ENCODE assay signal across 8 cellular contexts in the genomic region with DNA sequence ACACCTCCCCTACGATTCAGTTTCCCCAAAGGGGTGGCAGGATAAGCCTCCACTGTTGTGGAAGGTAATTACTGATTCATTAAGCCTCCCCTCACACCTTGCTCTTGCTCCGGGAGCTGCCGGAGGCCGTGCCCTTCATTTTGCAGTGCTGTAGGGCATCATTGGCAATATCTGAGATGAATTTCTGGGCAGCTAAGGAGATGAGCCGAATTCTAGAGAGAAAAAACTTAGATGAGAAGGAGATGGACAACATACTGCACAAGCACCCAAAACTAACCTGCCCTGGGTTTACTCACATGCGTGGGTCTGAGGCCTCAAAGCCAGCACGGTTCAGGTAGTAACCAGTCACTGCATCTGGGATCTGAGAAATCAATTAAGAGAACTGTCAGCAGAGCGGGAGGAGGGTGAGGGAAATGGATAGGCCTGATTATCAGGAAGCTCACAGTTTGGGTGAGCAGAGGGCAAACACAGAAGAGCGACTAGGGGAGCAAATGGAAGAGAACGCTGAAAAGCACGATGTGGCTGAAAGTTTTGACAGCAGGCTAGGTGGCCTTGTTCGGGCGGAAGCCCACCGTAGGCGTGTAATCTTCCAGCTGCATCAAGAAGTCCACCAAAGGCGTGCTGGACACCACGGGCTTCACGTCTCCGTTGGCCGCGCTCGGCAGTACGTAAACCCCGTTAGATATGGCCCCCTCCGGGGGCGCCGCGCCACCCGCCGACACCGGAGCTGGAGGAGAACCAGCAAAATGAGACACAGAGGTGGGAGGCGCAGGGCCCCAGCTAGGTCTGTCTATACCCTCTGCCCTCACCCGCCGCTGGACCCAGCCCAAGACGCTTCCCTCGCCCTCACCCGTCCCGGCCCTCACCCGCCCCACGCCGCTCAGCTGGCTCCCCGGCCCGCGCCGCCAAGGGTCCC. TPM values are rescaled to one million over a fixed set of nuclear protein-coding genes. Genes with fewer than 3 reads are reported as not detected.
A peak's percentile ranks its signal among the peaks of the same experiment; 100 is the strongest.
DNase-seq lines count a peak whose midpoint lies in the region; ATAC-seq and TF ChIP-seq lines count a peak whose summit lies in the region.

No MANE protein-coding gene starts in this region.

- H4K20me1 ChIP-seq in fibroblast of lung (ENCODE audit: control insufficient read depth, extremely low read depth, insufficient read depth, low read length), result no peaks in the 10 kb centered on the region

- peaks cover 25% of the 10 kb centered on the region for H3K4me1 ChIP-seq in fibroblast of lung (ENCODE audit: control insufficient read depth, extremely low read depth, insufficient read depth, low read length)

- ATAC-seq in GM19397 (IDR thresholded peaks at IDR 0.05; ENCODE audit: unreplicated experiment), result peak; percentile 22
- peak; percentile 14 for ATAC-seq in HG03521 (IDR thresholded peaks at IDR 0.05; ENCODE audit: unreplicated experiment)

- TF ChIP-seq CTCF in C4-2B (conservative IDR thresholded peaks at IDR 0.05) (no peak), fibroblast of lung (conservative IDR thresholded peaks at IDR 0.05 in 1 of 2, IDR thresholded peaks at IDR 0.05 in 1 of 2; ENCODE audit: low read depth in 1 of 2, low read length in 2 of 2) (no peak), neural crest cell (conservative IDR thresholded peaks at IDR 0.05) (no peak)

- H3K4me2 ChIP-seq in fibroblast of lung (ENCODE audit: extremely low read depth, insufficient read depth, low read length), result peak overlapping the region; percentile 76

- H3K36me3 ChIP-seq in fibroblast of lung (ENCODE audit: control insufficient read depth, insufficient read depth, low read length), result peaks cover 33% of the 10 kb centered on the region

- peaks cover 27% of the 10 kb centered on the region for H3K4me1 Mint-ChIP-seq in neural crest cell

- peak overlapping the region; percentile 30 to 83 (median 72) for H3K4me3 ChIP-seq in fibroblast of lung (replicated peaks in 1 of 4; ENCODE audit: control extremely low read depth in 1 of 4, insufficient read depth in 1 of 4, low read depth in 3 of 4, low read length in 4 of 4)

- H3K9me3 Mint-ChIP-seq in neural crest cell, result no peaks in the 10 kb centered on the region

- peak; percentile 28 for DNase-seq in activated CD4-positive, alpha-beta T cell treated with anti-CD3 and anti-CD28 coated beads, Interleukin-2, amount 50 U/mL, for 1 hour
- DNase-seq in fibroblast of lung (ENCODE audit: low read depth in 2 of 2), result peak; percentile 28 to 44
- no peak for DNase-seq in neural crest cell (ENCODE audit: low read depth, low spot score)
- no peak for DNase-seq in D341Med (ENCODE audit: low spot score)
- no peak for DNase-seq in GM19240 (ENCODE audit: insufficient read length, low spot score)

- H3K79me2 ChIP-seq in fibroblast of lung (ENCODE audit: control insufficient read depth, insufficient read depth, low read length), result peaks cover 46% of the 10 kb centered on the region

- H3K9me3 ChIP-seq in fibroblast of lung (ENCODE audit: control insufficient read depth, insufficient read depth, low read depth, low read length), result no peaks in the 10 kb centered on the region

- peaks cover 10% of the 10 kb centered on the region for H3K36me3 Mint-ChIP-seq in neural crest cell (ENCODE audit: low read depth)

- H3K27ac Mint-ChIP-seq in neural crest cell (ENCODE audit: unreplicated experiment), result peak overlapping the region; percentile 74

- H3K27ac ChIP-seq in C4-2B, result peak overlapping the region; percentile 89
- peak overlapping the region; percentile 82 for H3K27ac ChIP-seq in fibroblast of lung (ENCODE audit: insufficient read depth, low read length)

- H3K27me3 Mint-ChIP-seq in neural crest cell (ENCODE audit: low read depth), result no peaks in the 10 kb centered on the region

- peak overlapping the region; percentile 88 for H3K4me3 Mint-ChIP-seq in neural crest cell

- H3K27me3 ChIP-seq in fibroblast of lung (ENCODE audit: control insufficient read depth, insufficient read depth, low read length), result no peaks in the 10 kb centered on the region

- H2AFZ ChIP-seq in fibroblast of lung (ENCODE audit: low read length), result no peak overlapping the region

- peak overlapping the region; percentile 79 for H3K9ac ChIP-seq in fibroblast of lung (ENCODE audit: insufficient read depth, low read length)

RNA-seq across cellular contexts. Expression of gene TAF10, which starts 0.7 kb away (rescaled TPM):
- total RNA-seq in fibroblast of lung (61.9 and 77.8 TPM in 2 replicates), neural crest cell (133 and 143 TPM in 2 replicates)
- 142 and 176 TPM in 2 replicates for polyA plus RNA-seq in fibroblast of lung
- 314 and 382 TPM in 2 replicates for polyA plus RNA-seq in fibroblast of lung (2012)
- 228 and 438 TPM in 2 replicates for polyA minus RNA-seq in fibroblast of lung (ENCODE audit: low replicate concordance)

RNA-seq across cellular contexts. Expression of gene ILK, which starts 7.8 kb away (rescaled TPM):
- 136 and 176 TPM in 2 replicates for total RNA-seq in fibroblast of lung
- 420 and 461 TPM in 2 replicates for polyA plus RNA-seq in fibroblast of lung
- polyA plus RNA-seq in fibroblast of lung (2012), result 336 and 355 TPM in 2 replicates
- polyA minus RNA-seq in fibroblast of lung (ENCODE audit: low replicate concordance), result 406 and 477 TPM in 2 replicates
- 120 and 121 TPM in 2 replicates for total RNA-seq in neural crest cell

RNA-seq across cellular contexts. Expression of gene TPP1, which starts 7.9 kb away (rescaled TPM):
- total RNA-seq in fibroblast of lung, result 93.7 and 127 TPM in 2 replicates
- 136 and 195 TPM in 2 replicates for polyA plus RNA-seq in fibroblast of lung
- polyA plus RNA-seq in fibroblast of lung (2012), result 76.3 and 89.6 TPM in 2 replicates
- 189 and 228 TPM in 2 replicates for polyA minus RNA-seq in fibroblast of lung (ENCODE audit: low replicate concordance)
- total RNA-seq in neural crest cell, result 41.0 and 44.7 TPM in 2 replicates

RNA-seq across cellular contexts. Expression of gene RRP8, which starts 7.9 kb away (rescaled TPM):
- 9.2 and 12.1 TPM in 2 replicates for total RNA-seq in fibroblast of lung
- 12.6 and 13.2 TPM in 2 replicates for polyA plus RNA-seq in fibroblast of lung
- polyA plus RNA-seq in fibroblast of lung (2012), result 10.3 and 15.2 TPM in 2 replicates
- 5.9 and 12.7 TPM in 2 replicates for polyA minus RNA-seq in fibroblast of lung (ENCODE audit: low replicate concordance)
- 22.5 and 23.7 TPM in 2 replicates for total RNA-seq in neural crest cell

RNA-seq across cellular contexts. Expression of gene DCHS1, which starts 44.3 kb away (rescaled TPM):
- 11.0 and 23.9 TPM in 2 replicates for total RNA-seq in fibroblast of lung
- 0.92 and 5.0 TPM in 2 replicates for polyA plus RNA-seq in fibroblast of lung
- polyA plus RNA-seq in fibroblast of lung (2012), result 1.9 and 8.5 TPM in 2 replicates
- 17.9 and 76.9 TPM in 2 replicates for polyA minus RNA-seq in fibroblast of lung (ENCODE audit: low replicate concordance)
- total RNA-seq in neural crest cell, result 37.5 and 40.4 TPM in 2 replicates

Comparison
In these comparisons a context has a peak if more than half of its experiments do, and no peak if none do; other contexts are left out.
1. DNase-seq: peak in activated CD4-positive, alpha-beta T cell treated with anti-CD3 and anti-CD28 coated beads, Interleukin-2, amount 50 U/mL, for 1 hour (single experiment) and fibroblast of lung (2 of 2); none in neural crest cell (single experiment), D341Med (single experiment) and GM19240 (single experiment).